In the genomic region with DNA sequence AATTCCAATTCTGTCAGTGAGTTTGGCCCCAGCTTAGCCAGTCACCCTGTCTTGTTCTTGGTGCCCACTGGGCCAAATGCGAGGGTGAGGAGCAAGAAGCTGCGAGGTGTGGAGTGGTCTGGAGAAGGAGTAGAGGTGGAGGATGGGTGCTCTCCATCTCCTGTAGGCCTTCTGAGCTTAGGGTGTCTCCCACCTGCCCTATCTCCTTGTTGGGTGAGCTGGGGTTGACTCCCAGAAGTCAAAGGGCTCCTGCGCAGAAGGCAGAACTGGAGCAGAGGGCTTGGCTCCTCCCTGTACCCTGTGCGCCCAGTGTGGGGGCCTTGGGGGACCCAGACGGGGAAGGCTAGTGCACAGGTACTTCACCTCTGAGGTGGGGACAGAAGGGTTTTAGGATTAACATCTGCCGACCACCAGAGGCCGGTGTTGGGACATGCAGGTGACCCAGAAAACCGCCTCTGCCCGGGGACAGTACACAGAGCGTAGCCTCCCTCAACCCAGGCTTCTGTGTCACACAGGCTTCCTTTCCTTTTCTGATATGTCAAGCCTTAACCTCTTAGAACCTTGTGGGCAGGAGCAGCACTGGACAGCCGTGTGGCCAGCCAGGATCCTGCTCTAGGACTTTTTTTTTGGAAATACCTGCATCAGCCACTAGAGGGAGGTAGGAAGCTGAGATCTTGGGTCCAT, we compare ENCODE assay signal across 8 cellular contexts. TPM values are rescaled to one million over a fixed set of nuclear protein-coding genes. Genes with fewer than 3 reads are reported as not detected.
A peak's percentile ranks its signal among the peaks of the same experiment; 100 is the strongest.
DNase-seq lines count a peak whose midpoint lies in the region; ATAC-seq, FAIRE-seq and TF ChIP-seq lines count a peak whose summit lies in the region.

No MANE protein-coding gene starts in this region.

- H3K4me3 ChIP-seq in BLaER1 (no peak overlapping the region), KMS-11 (IDR thresholded peaks at IDR 0.05; ENCODE audit: insufficient read depth, low read depth, low read length) (no peak overlapping the region), SJCRH30 (no peak overlapping the region), astrocyte of the cerebellum (ENCODE audit: low read depth, low read length) (no peak overlapping the region), small intestine (ENCODE audit: low read depth in 1 of 2, low read length in 2 of 2) (no peak overlapping the region)

- TF ChIP-seq CTCF in KMS-11 (conservative IDR thresholded peaks at IDR 0.05; ENCODE audit: low read depth, low read length) (peak; percentile 97), astrocyte of the cerebellum (IDR thresholded peaks at IDR 0.05; ENCODE audit: low read depth, low read length, missing control alignments) (peak; percentile 88)

- H3K4me2 ChIP-seq in BLaER1 (peak overlapping the region; percentile 74), KMS-11 (peak overlapping the region; percentile 50)

- H3K4me1 ChIP-seq in BLaER1 (peaks cover 61% of the 10 kb centered on the region), KMS-11 (ENCODE audit: low read depth, poor library complexity, severe bottlenecking) (peaks cover 73% of the 10 kb centered on the region), SJCRH30 (no peaks in the 10 kb centered on the region), small intestine (ENCODE audit: control insufficient read depth in 2 of 2, insufficient read depth in 1 of 2, low read depth in 1 of 2, low read length in 1 of 2) (no peaks in the 10 kb centered on the region)

- no peaks in the 10 kb centered on the region for H4K20me1 ChIP-seq in BLaER1
- H4K20me1 ChIP-seq in KMS-11 (ENCODE audit: insufficient read depth), result no peaks in the 10 kb centered on the region

- peak; percentile 27 to 82 for DNase-seq in SJCRH30
- peak; percentile 29 for DNase-seq in astrocyte of the cerebellum (ENCODE audit: low read depth)
- peak; percentile 33 for DNase-seq in iPS DF 19.7 (ENCODE audit: low read depth, low spot score)
- DNase-seq in small intestine, result peak; percentile 79

- H3K9ac ChIP-seq in BLaER1 (no peak overlapping the region), KMS-11 (no peak overlapping the region)

- in situ Hi-C loops in astrocyte of the cerebellum (cut with HindIII; ENCODE audit: low sequenced_read_pairs), result no loop called here

- 30 to 43% (median 37%) methylated on average over 11 of the region's 11 CpGs for WGBS in small intestine, 3 donors

- peak overlapping the region; percentile 28; the same call in 1 of the 2 replicates for H3K27ac ChIP-seq in BLaER1
- no peak overlapping the region for H3K27ac ChIP-seq in KMS-11
- H3K27ac ChIP-seq in SJCRH30, result no peak overlapping the region
- H3K27ac ChIP-seq in small intestine (ENCODE audit: low read depth in 1 of 2, low read length in 1 of 2), result no peak overlapping the region

- FAIRE-seq in small intestine (lab: Jason Lieb, UNC), result no peak

- H3K27me3 ChIP-seq in BLaER1 (no peaks in the 10 kb centered on the region; the same call in 1 of the 2 replicates), KMS-11 (ENCODE audit: insufficient read depth, low read depth) (no peaks in the 10 kb centered on the region), SJCRH30 (no peaks in the 10 kb centered on the region), small intestine (ENCODE audit: control insufficient read depth in 2 of 2, insufficient read depth in 2 of 2, low read length in 2 of 2) (no peaks in the 10 kb centered on the region)

- ATAC-seq in GM18868 (IDR thresholded peaks at IDR 0.05; ENCODE audit: unreplicated experiment) (peak; percentile 34), GM18858 (IDR thresholded peaks at IDR 0.05; ENCODE audit: unreplicated experiment) (no peak)

- no peaks in the 10 kb centered on the region for H3K79me2 ChIP-seq in KMS-11 (ENCODE audit: insufficient read depth, low read depth)

- H3K9me3 ChIP-seq in BLaER1, result peaks cover 37% of the 10 kb centered on the region
- H3K9me3 ChIP-seq in SJCRH30 (replicated peaks), result no peaks in the 10 kb centered on the region
- no peaks in the 10 kb centered on the region for H3K9me3 ChIP-seq in small intestine (ENCODE audit: control insufficient read depth, low read depth)

- H3K36me3 ChIP-seq in BLaER1, result no peaks in the 10 kb centered on the region
- H3K36me3 ChIP-seq in KMS-11 (ENCODE audit: insufficient read depth), result no peaks in the 10 kb centered on the region
- H3K36me3 ChIP-seq in SJCRH30, result no peaks in the 10 kb centered on the region
- H3K36me3 ChIP-seq in small intestine (ENCODE audit: control insufficient read depth in 2 of 2, insufficient read depth in 2 of 2, low read length in 2 of 2), result no peaks in the 10 kb centered on the region

- H2AFZ ChIP-seq in KMS-11 (ENCODE audit: low read depth), result peak overlapping the region; percentile 35; the same call in 1 of the 2 replicates

RNA-seq across cellular contexts. Expression of a gene that starts 16.9 kb away (rescaled TPM):
- not detected in 2 replicates for total RNA-seq in SJCRH30 (2014; rRNA removed; shearing (Covaris generic))
- polyA plus RNA-seq in small intestine, result not detected

RNA-seq across cellular contexts. Expression of a gene that starts 30.3 kb away (rescaled TPM):
- 23.3 and 28.2 TPM in 2 replicates for total RNA-seq in SJCRH30 (2014; rRNA removed; shearing (Covaris generic))
- polyA plus RNA-seq in small intestine, result 10 to 100 TPM in 2 of 3 donors, 1 to 10 TPM in 1; 6.8 to 11.2 (median 10.7) TPM

RNA-seq across cellular contexts. Expression of a gene that starts 35.9 kb away (rescaled TPM):
- 13.9 and 14.1 TPM in 2 replicates for total RNA-seq in SJCRH30 (2014; rRNA removed; shearing (Covaris generic))
- 10 to 100 TPM; 51.7 to 64.1 (median 54.0) TPM for polyA plus RNA-seq in small intestine

Comparison
In these comparisons a context has a peak if more than half of its experiments do, and no peak if none do; other contexts are left out.
1. DNase-seq: peak in every context shown above with its lines; median percentile 79 in small intestine; 54 in SJCRH30; 33 in iPS DF 19.7; 29 in astrocyte of the cerebellum.